Comparison of ENCODE assay signal across 1 cellular context in genomic region chr1:112511897-112512296, GRCh38.
TF ChIP-seq lines count a peak whose summit lies in the region.

No MANE protein-coding gene starts in this region.

TF ChIP-seq in GM23338, 12 proteins besides CTCF, POLR2A, EP300 and RAD21 (continued from another document):
- TF ChIP-seq REST (IDR thresholded peaks at IDR 0.05; ENCODE audit: unreplicated experiment) (no peak), ZNF114 (CRISPR knock-in tag; IDR thresholded peaks at IDR 0.05) (no peak), ETS1 (IDR thresholded peaks at IDR 0.05) (no peak), JUNB (IDR thresholded peaks at IDR 0.05; ENCODE audit: unreplicated experiment) (no peak), NANOG (IDR thresholded peaks at IDR 0.05; ENCODE audit: borderline replicate concordance) (no peak), EZH2phosphoT487 (IDR thresholded peaks at IDR 0.05; ENCODE audit: unreplicated experiment) (no peak), STAT1 (IDR thresholded peaks at IDR 0.05; ENCODE audit: unreplicated experiment) (no peak), CREB1 (CRISPR knock-in tag; IDR thresholded peaks at IDR 0.05; ENCODE audit: low read depth) (no peak), ZNF331 (CRISPR knock-in tag; IDR thresholded peaks at IDR 0.05; ENCODE audit: low read depth) (no peak)
TF ChIP-seq in GM23338: peak in this region for 0.
